9 cellular contexts compared by ENCODE assay signal in the genomic region with DNA sequence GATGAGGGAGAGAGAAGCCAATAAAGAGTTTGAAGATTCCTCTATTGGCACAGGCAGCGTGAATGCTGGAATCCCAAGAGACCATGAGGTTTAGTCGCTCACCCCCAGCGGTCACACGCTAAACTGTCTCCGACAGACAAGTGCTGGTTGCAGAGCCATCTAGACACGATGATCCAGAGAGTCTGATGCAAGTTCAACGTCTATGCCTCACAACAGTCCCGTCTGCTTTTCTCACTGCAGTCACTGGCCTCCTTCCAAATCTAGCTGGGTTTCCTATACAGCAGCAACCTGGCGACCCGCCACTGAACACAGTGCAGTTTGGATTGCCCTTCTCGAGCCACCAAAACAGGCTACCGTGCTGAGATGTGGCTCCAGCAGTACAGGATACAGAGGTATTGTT.
DNase-seq lines count a peak whose midpoint lies in the region; ATAC-seq and TF ChIP-seq lines count a peak whose summit lies in the region.
"Had no signal": no experiment of that assay in that cellular context is flagged by ENCODE, and none has a peak within 500 bp of the region (broad histone marks: within the 10 kb centered on the region; RNA-seq: fewer than 3 reads in every experiment).

No MANE protein-coding gene starts in this region.

- H3K4me1 ChIP-seq in PC-3 (ENCODE audit: insufficient read depth, low read length) = no peaks in the 10 kb centered on the region

- no TSS peak for BruUV-seq in PC-3 (replicated peaks; lab: Mats Ljungman, UMichigan)

- CTCF ChIA-PET in PC-3 (lab: Charles Lee) = no interaction called here

- POLR2A ChIA-PET in PC-3 (lab: Charles Lee; ENCODE audit: unreplicated experiment) = no interaction called here

- no peaks in the 10 kb centered on the region for H3K79me2 ChIP-seq in PC-3 (ENCODE audit: low read length)

- H3K27ac ChIP-seq in PC-3 (ENCODE audit: low read length) = no peak overlapping the region
- H3K27ac ChIP-seq: esophagus muscularis mucosa had no signal

- peaks cover 33% of the 10 kb centered on the region for H3K36me3 Mint-ChIP-seq in type B pancreatic cell

- H4K20me1 ChIP-seq in PC-3 (ENCODE audit: low read length) = no peaks in the 10 kb centered on the region

- H3K4me3 ChIP-seq in H7 (ENCODE audit: insufficient read depth, low read depth, low read length) (no peak overlapping the region), PC-3 (ENCODE audit: low read length) (no peak overlapping the region)
- H3K4me3 ChIP-seq: esophagus muscularis mucosa had no signal

- H3K4me1 Mint-ChIP-seq in type B pancreatic cell (ENCODE audit: unreplicated experiment) = peaks cover 27% of the 10 kb centered on the region

- TF ChIP-seq CTCF in GM12874 (IDR thresholded peaks at IDR 0.05; ENCODE audit: insufficient read depth, low read depth, low read length) (peak; percentile 39; the same call in 1 of the 2 replicates), type B pancreatic cell (conservative IDR thresholded peaks at IDR 0.05) (no peak), PC-3 (conservative IDR thresholded peaks at IDR 0.05; ENCODE audit: low read depth, low read length) (no peak)

- peak; percentile 98 for DNase-seq in NCI-H1694 (lab: John Stamatoyannopoulos, UW)
- DNase-seq in fibroblast of peridontal ligament (ENCODE audit: extremely low read depth) = peak; percentile 46
- DNase-seq in NCI-H2196 treated with DMSO at 0.1 percent for 48 hours (lab: John Stamatoyannopoulos, UW; ENCODE audit: unreplicated experiment) = no peak
- no peak for DNase-seq in H7
- DNase-seq in type B pancreatic cell (ENCODE audit: extremely low spot score, unreplicated experiment) = no peak
- no peak for DNase-seq in PC-3

- no peaks in the 10 kb centered on the region for H3K9me3 ChIP-seq in PC-3 (ENCODE audit: low read length)
- H3K9me3 ChIP-seq: esophagus muscularis mucosa had no signal

- H3K27me3 ChIP-seq in H7 (ENCODE audit: control insufficient read depth, insufficient read depth, low read length) = no peaks in the 10 kb centered on the region
- H3K27me3 ChIP-seq in PC-3 (ENCODE audit: low read length) = no peaks in the 10 kb centered on the region
- H3K27me3 ChIP-seq: esophagus muscularis mucosa had no signal

- no peaks in the 10 kb centered on the region for H3K9me2 ChIP-seq in PC-3 (replicated peaks; ENCODE audit: low read length)

- H3K4me3 Mint-ChIP-seq in type B pancreatic cell = no peak overlapping the region

- ATAC-seq in GM21723 (IDR thresholded peaks at IDR 0.05; ENCODE audit: unreplicated experiment) (peak; percentile 53), PC-3 (no peak)

- H3K27me3 Mint-ChIP-seq in type B pancreatic cell = no peaks in the 10 kb centered on the region

- no peaks in the 10 kb centered on the region; the same call in 1 of the 2 replicates for H3K36me3 ChIP-seq in H7 (replicated peaks; ENCODE audit: control insufficient read depth, insufficient read depth, low read length)
- no peaks in the 10 kb centered on the region for H3K36me3 ChIP-seq in PC-3 (ENCODE audit: low read depth, low read length)
- H3K36me3 ChIP-seq: esophagus muscularis mucosa had no signal

- H2AFZ ChIP-seq in PC-3 (ENCODE audit: low read length) = no peak overlapping the region

- H3K4me2 ChIP-seq in PC-3 (ENCODE audit: low read length) = no peak overlapping the region

- no peak overlapping the region for H3K27ac Mint-ChIP-seq in type B pancreatic cell

- no peaks in the 10 kb centered on the region for H3F3A ChIP-seq in PC-3 (ENCODE audit: low read length, unreplicated experiment)

- H3K9ac ChIP-seq in PC-3 (ENCODE audit: low read length) = no peak overlapping the region

- intact Hi-C loops in PC-3 (cut with micrococcal nuclease) = no loop called here

- no peaks in the 10 kb centered on the region for H3K9me3 Mint-ChIP-seq in type B pancreatic cell

Comparison
In these comparisons a context has a peak if more than half of its experiments do, and no peak if none do; other contexts are left out.
1. DNase-seq: peak in NCI-H1694 (single experiment) and fibroblast of peridontal ligament (single experiment); none in NCI-H2196 treated with DMSO at 0.1 percent for 48 hours (single experiment), H7 (single experiment), type B pancreatic cell (single experiment) and PC-3 (single experiment).